8 cellular contexts compared by ENCODE assay signal in genomic region chr1:210292276-210292851, GRCh38. TPM values are rescaled to one million over a fixed set of nuclear protein-coding genes. Genes with fewer than 3 reads are reported as not detected.
DNase-seq lines count a peak whose midpoint lies in the region; ATAC-seq and TF ChIP-seq lines count a peak whose summit lies in the region.

No MANE protein-coding gene starts in this region.

- H3K9me3 ChIP-seq in WERI-Rb-1 (ENCODE audit: severe bottlenecking) = no peaks in the 10 kb centered on the region

- ATAC-seq in HG03460 (IDR thresholded peaks at IDR 0.05; ENCODE audit: unreplicated experiment) = peak; percentile 73

- peak; percentile 89 for TF ChIP-seq CTCF in WERI-Rb-1 (IDR thresholded peaks at IDR 0.05; ENCODE audit: low read depth, low read length)
- peak in 31 of 56 donors; percentile 11 to 55 (median 26) for TF ChIP-seq CTCF in dorsolateral prefrontal cortex (IDR thresholded peaks at IDR 0.05 in 54 of 56, conservative IDR thresholded peaks at IDR 0.05 in 2 of 56; ENCODE audit: low read depth in 1 of 56, partially characterized antibody in 56 of 56)

- H3K36me3 ChIP-seq in WERI-Rb-1 = no peaks in the 10 kb centered on the region

- H3K27ac ChIP-seq in WERI-Rb-1 (peak overlapping the region; percentile 90), dorsolateral prefrontal cortex (peak overlapping the region in 8 of 59 donors; percentile 17 to 53 (median 36))

- H3K27me3 ChIP-seq in WERI-Rb-1 (ENCODE audit: insufficient read depth, low read depth, severe bottlenecking) (no peaks in the 10 kb centered on the region), dorsolateral prefrontal cortex (peaks cover 0 to 8% (median 0%) of the 10 kb centered on the region in 45 donors)

- H3K4me3 ChIP-seq in WERI-Rb-1 (ENCODE audit: low read depth, low read length) (peak overlapping the region; percentile 50), dorsolateral prefrontal cortex (peak overlapping the region; percentile 36 to 75 (median 62))

- intact Hi-C loops in dorsolateral prefrontal cortex (cut with DNase I) = no loop called here

- DNase-seq in NCI-H446 treated with DMSO at 0.1 percent for 48 hours (lab: John Stamatoyannopoulos, UW) (peak; percentile 13), NCI-H446 (lab: John Stamatoyannopoulos, UW) (no peak), WERI-Rb-1 (peak; percentile 96), dorsolateral prefrontal cortex (peak in 4 of 10 donors; percentile 18 to 56 (median 50)), lung microvascular endothelial cell (ENCODE audit: low read depth in 2 of 2) (peak; percentile 5 to 10), HuH-7 (ENCODE audit: low spot score) (no peak)
- peak; percentile 64 for DNase-seq in stimulated activated CD8-positive, alpha-beta memory T cell treated with anti-CD3 and anti-CD28 coated beads, Interleukin-4, amount 100 ng/mL, for 48 hours

RNA-seq across cellular contexts. Expression of gene HHAT, which starts 36.3 kb away (rescaled TPM):
- total RNA-seq in dorsolateral prefrontal cortex = 10 to 100 TPM in 13 of 120 experiments, 1 to 10 TPM in 107; 3.6 to 14.7 (median 7.1) TPM
- 0.65 and 1.2 TPM in 2 replicates for total RNA-seq in lung microvascular endothelial cell

RNA-seq across cellular contexts. Expression of gene SERTAD4, which starts 59.8 kb away (rescaled TPM):
- 10 to 100 TPM in 23 of 120 experiments, 1 to 10 TPM in 97; 2.2 to 13.5 (median 7.3) TPM for total RNA-seq in dorsolateral prefrontal cortex
- under 0.01 and 0.22 TPM in 2 replicates for total RNA-seq in lung microvascular endothelial cell

Comparison
In these comparisons a context has a peak if more than half of its experiments do, and no peak if none do; other contexts are left out.
1. DNase-seq: peak in NCI-H446 treated with DMSO at 0.1 percent for 48 hours (single experiment), WERI-Rb-1 (single experiment), lung microvascular endothelial cell (2 of 2) and stimulated activated CD8-positive, alpha-beta memory T cell treated with anti-CD3 and anti-CD28 coated beads, Interleukin-4, amount 100 ng/mL, for 48 hours (single experiment); none in NCI-H446 (0 of 2) and HuH-7 (single experiment).